In genomic region chr12:57216931-57217871, GRCh38 we compare ENCODE assay signal across 8 cellular contexts. TPM values are rescaled to one million over a fixed set of nuclear protein-coding genes. Genes with fewer than 3 reads are reported as not detected.
DNase-seq lines count a peak whose midpoint lies in the region; ATAC-seq and TF ChIP-seq lines count a peak whose summit lies in the region.

No MANE protein-coding gene starts in this region.

- no peaks in the 10 kb centered on the region for H3K79me2 ChIP-seq in Karpas-422 (ENCODE audit: low read length)

- H3K4me1 ChIP-seq in Karpas-422 (ENCODE audit: low read length) (peaks cover 52% of the 10 kb centered on the region), muscle layer of colon (ENCODE audit: insufficient read depth, low read length) (peaks cover 24% of the 10 kb centered on the region)

- H3K9me3 ChIP-seq in Karpas-422 (ENCODE audit: low read length) (no peaks in the 10 kb centered on the region), muscle layer of colon (ENCODE audit: low read length) (no peaks in the 10 kb centered on the region)

- peak overlapping the region; percentile 94 for H3K4me2 ChIP-seq in Karpas-422 (ENCODE audit: low read depth, low read length, poor library complexity, severe bottlenecking)

- H3K27ac ChIP-seq in Karpas-422 (ENCODE audit: low read length) (no peak overlapping the region), muscle layer of colon (ENCODE audit: low read depth, low read length) (no peak overlapping the region)

- ATAC-seq in HG02938 (IDR thresholded peaks at IDR 0.05; ENCODE audit: unreplicated experiment) (no peak), GM18498 (IDR thresholded peaks at IDR 0.05; ENCODE audit: unreplicated experiment) (no peak)

- H3K9ac ChIP-seq in Karpas-422 (ENCODE audit: low read length) (peak overlapping the region; percentile 65), muscle layer of colon (ENCODE audit: low read length) (no peak overlapping the region)

- no peak for TF ChIP-seq CTCF in astrocyte of the cerebellum (IDR thresholded peaks at IDR 0.05; ENCODE audit: low read depth, low read length, missing control alignments)

- peak; percentile 46 for DNase-seq in EH (ENCODE audit: low read depth)
- no peak for DNase-seq in Karpas-422
- DNase-seq in astrocyte of the cerebellum (ENCODE audit: low read depth) = no peak
- no peak for DNase-seq in midbrain (lab: John Stamatoyannopoulos, UW)
- DNase-seq in COLO668 (lab: John Stamatoyannopoulos, UW; ENCODE audit: unreplicated experiment) = no peak

- H3K4me3 ChIP-seq in Karpas-422 (ENCODE audit: low read length) (peak overlapping the region; percentile 70), astrocyte of the cerebellum (ENCODE audit: low read depth, low read length) (peak overlapping the region; percentile 31), muscle layer of colon (ENCODE audit: low read depth in 1 of 2, low read length in 2 of 2) (peak overlapping the region; percentile 38 to 39)

- no peaks in the 10 kb centered on the region for H3K36me3 ChIP-seq in Karpas-422 (ENCODE audit: insufficient read depth, low read length)
- H3K36me3 ChIP-seq in muscle layer of colon (ENCODE audit: insufficient read depth, low read length) = peaks cover 1% of the 10 kb centered on the region

- H3K27me3 ChIP-seq in Karpas-422 (ENCODE audit: low read length) = no peaks in the 10 kb centered on the region; the same call in 1 of the 2 replicates
- peaks cover 65 to 84% of the 10 kb centered on the region in 2 donors for H3K27me3 ChIP-seq in muscle layer of colon (ENCODE audit: control insufficient read depth in 1 of 2, insufficient read depth in 2 of 2, low read length in 2 of 2)

- H3K9me2 ChIP-seq in Karpas-422 (replicated peaks; ENCODE audit: insufficient read depth, low read length) = no peaks in the 10 kb centered on the region

- no peak overlapping the region for H2AFZ ChIP-seq in Karpas-422 (ENCODE audit: low read length)

- peaks cover 10% of the 10 kb centered on the region; the same call in 1 of the 2 replicates for H4K20me1 ChIP-seq in Karpas-422 (ENCODE audit: insufficient read depth, low read depth, low read length)

- in situ Hi-C loops in astrocyte of the cerebellum (cut with HindIII; ENCODE audit: low sequenced_read_pairs) = no loop called here

RNA-seq across cellular contexts. Expression of gene NXPH4, which starts 0.6 kb away (rescaled TPM):
- 2.9 and 4.2 TPM in 2 replicates for total RNA-seq in Karpas-422 (2014; rRNA removed; shearing (Covaris generic); ENCODE audit: low replicate concordance)

RNA-seq across cellular contexts. Expression of gene SHMT2, which starts 12.3 kb away (rescaled TPM):
- 399 and 449 TPM in 2 replicates for total RNA-seq in Karpas-422 (2014; rRNA removed; shearing (Covaris generic); ENCODE audit: low replicate concordance)

RNA-seq across cellular contexts. Expression of gene STAC3, which starts 33.8 kb away (rescaled TPM):
- total RNA-seq in Karpas-422 (2014; rRNA removed; shearing (Covaris generic); ENCODE audit: low replicate concordance) = 5.9 and 7.8 TPM in 2 replicates
